Comparison of ENCODE assay signal across 15 cellular contexts in genomic region chr2:100214265-100214961, GRCh38.
DNase-seq lines count a peak whose midpoint lies in the region; ATAC-seq lines count a peak whose summit lies in the region.
"Had no signal": no experiment of that assay in that cellular context is flagged by ENCODE, and none has a peak within 500 bp of the region (broad histone marks: within the 10 kb centered on the region; RNA-seq: fewer than 3 reads in every experiment).

No MANE protein-coding gene starts in this region.

- H3K27me3 Mint-ChIP-seq in dendritic cell treated with granulocyte-macrophage colony-stimulating factor and Interleukin-4, amounts not matched to agents 40 ng/mL and 50 ng/mL, for 4 days: no peaks in the 10 kb centered on the region

- peaks cover 55% of the 10 kb centered on the region for H3K4me1 Mint-ChIP-seq in dendritic cell treated with granulocyte-macrophage colony-stimulating factor and Interleukin-4, amounts not matched to agents 40 ng/mL and 50 ng/mL, for 4 days (ENCODE audit: low read depth)

- H3K9me3 Mint-ChIP-seq in dendritic cell treated with granulocyte-macrophage colony-stimulating factor and Interleukin-4, amounts not matched to agents 40 ng/mL and 50 ng/mL, for 4 days: no peaks in the 10 kb centered on the region
- H3K9me3 Mint-ChIP-seq: activated T-cell treated with anti-CD3 and anti-CD28 coated beads, Interleukin-2, amount 50 U/mL, for 4 hours had no signal

- peaks cover 38% of the 10 kb centered on the region for H3K4me1 ChIP-seq in muscle layer of colon (ENCODE audit: insufficient read depth, low read length)
- H3K4me1 ChIP-seq in aorta (ENCODE audit: control insufficient read depth in 1 of 2, insufficient read depth in 2 of 2, low read length in 2 of 2): peaks cover 0 to 4% of the 10 kb centered on the region in 2 donors

- H3K4me3 ChIP-seq in muscle layer of colon (ENCODE audit: low read depth in 1 of 2, low read length in 2 of 2) (no peak overlapping the region), aorta (ENCODE audit: low read length in 2 of 2) (no peak overlapping the region)

- H3K9me3 ChIP-seq in muscle layer of colon (ENCODE audit: low read length) (no peaks in the 10 kb centered on the region), aorta (ENCODE audit: control insufficient read depth, low read length) (no peaks in the 10 kb centered on the region)

- DNase-seq in Right ventricle myocardium inferior (ENCODE audit: missing footprints) (no peak), cardiac septum (ENCODE audit: low spot score) (no peak), aorta (peak; percentile 72 to 77), OCI-M2 (lab: John Stamatoyannopoulos, UW; ENCODE audit: unreplicated experiment) (no peak)
- DNase-seq: activated T-cell treated with anti-CD3 and anti-CD28 coated beads, Interleukin-2, amount 50 U/mL, for 4 hours; EL; NCI-H2029 treated with DMSO at 0.1 percent for 48 hours; RPMI8226; stimulated activated CD4-positive, alpha-beta T cell treated with anti-CD3 and anti-CD28 coated beads, Interleukin-1b, Interleukin-23, amount 100 ng/mL, for 48 hours; stimulated activated naive CD8-positive, alpha-beta T cell treated with anti-CD3 and anti-CD28 coated beads, Interleukin-15, Interleukin-2, amounts not matched to agents 100 U/mL and 50 U/mL, for 24 hours; WERI-Rb-1 had no signal

- H3K4me3 Mint-ChIP-seq in dendritic cell treated with granulocyte-macrophage colony-stimulating factor and Interleukin-4, amounts not matched to agents 40 ng/mL and 50 ng/mL, for 4 days: no peak overlapping the region
- H3K4me3 Mint-ChIP-seq: activated T-cell treated with anti-CD3 and anti-CD28 coated beads, Interleukin-2, amount 50 U/mL, for 4 hours had no signal

- H3K9ac ChIP-seq in muscle layer of colon (ENCODE audit: low read length): no peak overlapping the region

- no peaks in the 10 kb centered on the region for H3K36me3 ChIP-seq in muscle layer of colon (ENCODE audit: insufficient read depth, low read length)
- H3K36me3 ChIP-seq in aorta (ENCODE audit: control insufficient read depth in 1 of 2, insufficient read depth in 2 of 2, low read length in 1 of 2): no peaks in the 10 kb centered on the region
- H3K36me3 ChIP-seq: WERI-Rb-1 had no signal

- no peaks in the 10 kb centered on the region for H3K27me3 ChIP-seq in muscle layer of colon (ENCODE audit: control insufficient read depth in 1 of 2, insufficient read depth in 2 of 2, low read length in 2 of 2)
- no peaks in the 10 kb centered on the region for H3K27me3 ChIP-seq in aorta (ENCODE audit: control insufficient read depth in 1 of 2, insufficient read depth in 2 of 2, low read length in 1 of 2)

- intact Hi-C loops in Right ventricle myocardium inferior (cut with DNase I) (no loop called here), cardiac septum (cut with DNase I) (loop anchor here (10.0 kb wide), 1 partner anchor 110 kb away; no protein-coding TSS in a partner anchor), aorta (cut with DNase I) (no loop called here)
- intact Hi-C loops in dendritic cell treated with granulocyte-macrophage colony-stimulating factor and Interleukin-4, amounts not matched to agents 40 ng/mL and 50 ng/mL, for 4 days (cut with micrococcal nuclease): no loop called here

- H3K36me3 Mint-ChIP-seq in dendritic cell treated with granulocyte-macrophage colony-stimulating factor and Interleukin-4, amounts not matched to agents 40 ng/mL and 50 ng/mL, for 4 days (ENCODE audit: low read depth): no peaks in the 10 kb centered on the region

- H3K27ac ChIP-seq in muscle layer of colon (ENCODE audit: low read depth, low read length) (peak overlapping the region; percentile 29), aorta (ENCODE audit: low read depth in 1 of 2, low read length in 2 of 2) (peak overlapping the region in 1 of 2 donors; percentile 65)
- H3K27ac ChIP-seq: WERI-Rb-1 had no signal

- WGBS in aorta, 2 donors: 9% methylated on average over 9 of the region's 9 CpGs

- ATAC-seq in Right ventricle myocardium inferior: peak; percentile 34
- peak; percentile 66 for ATAC-seq in aorta (ENCODE audit: low FRiP score)
- ATAC-seq in GM19397 (IDR thresholded peaks at IDR 0.05; ENCODE audit: unreplicated experiment): no peak
- ATAC-seq in GM19023 (IDR thresholded peaks at IDR 0.05; ENCODE audit: unreplicated experiment): no peak
- ATAC-seq: activated T-cell treated with anti-CD3 and anti-CD28 coated beads, Interleukin-2, amount 50 U/mL, for 4 hours; stimulated activated naive CD8-positive, alpha-beta T cell treated with anti-CD3 and anti-CD28 coated beads, Interleukin-15, Interleukin-2, amounts not matched to agents 100 U/mL and 50 U/mL, for 24 hours had no signal

- H3K27ac Mint-ChIP-seq in dendritic cell treated with granulocyte-macrophage colony-stimulating factor and Interleukin-4, amounts not matched to agents 40 ng/mL and 50 ng/mL, for 4 days: peak overlapping the region; percentile 24

Comparison
In these comparisons a context has a peak if more than half of its experiments do, and no peak if none do; other contexts are left out.
1. ATAC-seq: peak in Right ventricle myocardium inferior (single experiment) and aorta (single experiment); none in GM19397 (single experiment) and GM19023 (single experiment).
2. DNase-seq: peak in aorta (2 of 2); none in Right ventricle myocardium inferior (single experiment), cardiac septum (single experiment) and OCI-M2 (single experiment).